In genomic region chr1:7374761-7375160, GRCh38 we compare ENCODE assay signal across 20 cellular contexts.
DNase-seq lines count a peak whose midpoint lies in the region; ATAC-seq, FAIRE-seq and TF ChIP-seq lines count a peak whose summit lies in the region.
"Had no signal": no experiment of that assay in that cellular context is flagged by ENCODE, and none has a peak within 500 bp of the region (broad histone marks: within the 10 kb centered on the region; RNA-seq: fewer than 3 reads in every experiment).

No MANE protein-coding gene starts in this region.

- no peak overlapping the region for H2BK5ac ChIP-seq in H1 (ENCODE audit: low read depth, low read length)

- H4K5ac ChIP-seq in H1 (ENCODE audit: insufficient read length, low read depth, low read length), result no peak overlapping the region

- no peak for TF ChIP-seq CTCF in H1 (IDR thresholded peaks at IDR 0.05; ENCODE audit: control extremely low read depth in 1 of 3, insufficient read depth in 1 of 3, low read depth in 1 of 3, low read length in 3 of 3)
- no peak for TF ChIP-seq CTCF in spleen (IDR thresholded peaks at IDR 0.05 in 8 of 11, conservative IDR thresholded peaks at IDR 0.05 in 3 of 11)

- no peaks in the 10 kb centered on the region for H3K27me3 ChIP-seq in H1 (replicated peaks in 1 of 4; ENCODE audit: control insufficient read depth in 3 of 4, extremely low read depth in 1 of 4, insufficient read depth in 3 of 4, low read length in 3 of 4)
- peaks cover 0 to 7% (median 0%) of the 10 kb centered on the region in 7 donors for H3K27me3 ChIP-seq in spleen (replicated peaks in 1 of 7)

- no peak overlapping the region for H2AFZ ChIP-seq in H1 (ENCODE audit: low read length)
- H2AFZ ChIP-seq: GM23338 had no signal

- ATAC-seq in GM21786 (IDR thresholded peaks at IDR 0.05; ENCODE audit: unreplicated experiment), result no peak

- H3K18ac ChIP-seq in H1 (ENCODE audit: extremely low read depth, low read length), result no peak overlapping the region

- no peak for TF ChIP-seq RAD21 in H1 (IDR thresholded peaks at IDR 0.05 in 1 of 2, conservative IDR thresholded peaks at IDR 0.05 in 1 of 2; ENCODE audit: low read depth in 2 of 2, low read length in 2 of 2)

- intact Hi-C loops in spleen (cut with DNase I; ENCODE audit: low total_unique reads), result no loop called here

- H3K56ac ChIP-seq in H1 (replicated peaks; ENCODE audit: insufficient read length, low read depth, low read length), result no peak overlapping the region

- no peaks in the 10 kb centered on the region for H4K20me1 ChIP-seq in H1 (replicated peaks in 1 of 2; ENCODE audit: control insufficient read depth in 1 of 2, insufficient read depth in 2 of 2, low read length in 2 of 2)

- H3K9me3 ChIP-seq in H1 (ENCODE audit: insufficient read depth in 2 of 2, low read depth in 1 of 2, low read length in 1 of 2) (no peaks in the 10 kb centered on the region), spleen (no peaks in the 10 kb centered on the region)
- H3K9me3 ChIP-seq: HAP-1 had no signal

- H2BK120ac ChIP-seq in H1 (replicated peaks; ENCODE audit: low read depth, low read length), result no peak overlapping the region

- no peak overlapping the region for H3K4ac ChIP-seq in H1 (replicated peaks; ENCODE audit: insufficient read length, low read depth, low read length)

- H3K4me1 ChIP-seq in H1 (replicated peaks in 1 of 4; ENCODE audit: control insufficient read depth in 3 of 4, insufficient read depth in 4 of 4, low read length in 3 of 4) (peaks cover 4 to 16% (median 9%) of the 10 kb centered on the region in 4 experiments; a peak in 6 of 7 replicates), spleen (peaks cover 0 to 12% (median 5%) of the 10 kb centered on the region in 6 donors)
- H3K4me1 ChIP-seq: HAP-1 had no signal

- DNase-seq in H1 (ENCODE audit: low read depth in 1 of 2, low spot score in 2 of 2) (no peak), mesenteric fat pad (ENCODE audit: low spot score) (peak; percentile 49), spleen (peak; percentile 39), DMS 273 treated with DMSO at 0.1 percent for 48 hours (lab: John Stamatoyannopoulos, UW) (no peak)
- DNase-seq in stimulated activated CD4-positive, alpha-beta T cell treated with anti-CD3 and anti-CD28 coated beads, Interleukin-4, amount 100 ng/mL, for 24 hours, result no peak
- DNase-seq in stimulated activated naive CD4-positive, alpha-beta T cell treated with Interleukin-2 at 50 U/mL for 16 hours (lab: John Stamatoyannopoulos, UW), result no peak
- DNase-seq: CD4-positive, alpha-beta memory T cell; HFFc6; IMR-90; KG1; MM.1S; NCI-H1048; NCI-H1417 treated with DMSO at 0.1 percent for 48 hours; NCI-H1694 treated with DMSO at 0.1 percent for 48 hours; NCI-H2227 treated with DMSO at 0.1 percent for 48 hours; SHP77 had no signal

- H3K14ac ChIP-seq in H1 (ENCODE audit: insufficient read length), result no peak overlapping the region

- no peaks in the 10 kb centered on the region for H3K36me3 ChIP-seq in H1 (ENCODE audit: control insufficient read depth in 2 of 4, insufficient read depth in 4 of 4, low read length in 3 of 4)
- H3K36me3 ChIP-seq in spleen, result no peaks in the 10 kb centered on the region
- H3K36me3 ChIP-seq: HAP-1 had no signal

- H2BK12ac ChIP-seq in H1 (ENCODE audit: low read depth, low read length), result peak overlapping the region; percentile 27; the same call in 1 of the 2 replicates

- no peaks in the 10 kb centered on the region for H3K79me1 ChIP-seq in H1 (ENCODE audit: low read depth, low read length)

- no peak overlapping the region for H3K9ac ChIP-seq in H1 (replicated peaks in 1 of 4; ENCODE audit: extremely low read depth in 1 of 4, low read depth in 3 of 4, low read length in 3 of 4)

- POLR2A ChIA-PET in H1 (lab: Charles Lee; ENCODE audit: partially characterized antibody), result no interaction called here

- no peak overlapping the region for H3K23ac ChIP-seq in H1 (ENCODE audit: insufficient read length)

- no peak for TF ChIP-seq POLR2A in H1 (IDR thresholded peaks at IDR 0.05; ENCODE audit: control extremely low read depth in 1 of 2, low read depth in 2 of 2, low read length in 2 of 2)
- TF ChIP-seq POLR2A in spleen (IDR thresholded peaks at IDR 0.05), result no peak

- H3K4me3 ChIP-seq in H1 (ENCODE audit: extremely low read depth in 1 of 4, insufficient read depth in 2 of 4, low read depth in 3 of 4, low read length in 4 of 4) (no peak overlapping the region), spleen (no peak overlapping the region)
- H3K4me3 ChIP-seq: GM23338, HAP-1 had no signal

- H3K4me2 ChIP-seq in H1 (ENCODE audit: insufficient read depth in 1 of 2, low read depth in 2 of 2, low read length in 2 of 2), result no peak overlapping the region
- H3K4me2 ChIP-seq: GM23338 had no signal

- H4K91ac ChIP-seq in H1 (replicated peaks; ENCODE audit: insufficient read length, low read length), result no peak overlapping the region

- H2BK15ac ChIP-seq in H1 (ENCODE audit: low read length), result 0 out of 2 replicates have a peak overlapping the region, but pooled peaks have one; percentile 23

- WGBS in H1 (ENCODE audit: extremely low coverage in 1 of 2, insufficient coverage in 1 of 2, insufficient read length in 1 of 2, insufficient replicate concordance in 2 of 2, low coverage in 1 of 2, low lambda C conversion rate in 2 of 2, missing lambda C conversion rate in 1 of 2), 2 experiments, result 93% methylated on average over 8 of the region's 8 CpGs; no CpG with 5 or more reads in 1 of the 2 experiments
- 89 to 96% (median 93%) methylated on average over 7 to 8 of the region's 8 CpGs for WGBS in spleen, 5 donors

- H2BK20ac ChIP-seq in H1 (ENCODE audit: low read length), result peak overlapping the region; percentile 52; the same call in 1 of the 2 replicates

- no peak overlapping the region for H3K27ac ChIP-seq in H1 (ENCODE audit: low read depth, low read length)
- H3K27ac ChIP-seq in spleen, result no peak overlapping the region

- no peaks in the 10 kb centered on the region for H3K79me2 ChIP-seq in H1 (ENCODE audit: control insufficient read depth in 1 of 2, insufficient read depth in 2 of 2, low read length in 2 of 2)

- H4K8ac ChIP-seq in H1 (ENCODE audit: extremely low read depth, insufficient read depth, low read length), result no peak overlapping the region

- FAIRE-seq in H1 (lab: Jason Lieb, UNC), result no peak
- FAIRE-seq: G401.6 had no signal

- no peak for TF ChIP-seq EP300 in H1 (IDR thresholded peaks at IDR 0.05; ENCODE audit: borderline replicate concordance in 1 of 2, low read depth in 2 of 2, low read length in 2 of 2)

- H3K23me2 ChIP-seq in H1 (ENCODE audit: low read depth, low read length), result no peaks in the 10 kb centered on the region

- CTCF ChIA-PET in H1 (lab: Charles Lee; ENCODE audit: partially characterized antibody), result interaction anchor here (0.9 to 1.5 kb wide), 3 partner anchors 11 to 33 kb away, joined by 3 to 4 read pairs (median 3); no protein-coding TSS in a partner anchor

- 0 out of 2 replicates have a peak overlapping the region, but pooled peaks have one; percentile 48 for H2AK5ac ChIP-seq in H1 (ENCODE audit: low read depth, low read length)

Comparison
In these comparisons a context has a peak if more than half of its experiments do, and no peak if none do; other contexts are left out.
1. DNase-seq: peak in mesenteric fat pad (single experiment) and spleen (single experiment); none in H1 (0 of 2), stimulated activated CD4-positive, alpha-beta T cell treated with anti-CD3 and anti-CD28 coated beads, Interleukin-4, amount 100 ng/mL, for 24 hours (single experiment), stimulated activated naive CD4-positive, alpha-beta T cell treated with Interleukin-2 at 50 U/mL for 16 hours (single experiment) and DMS 273 treated with DMSO at 0.1 percent for 48 hours (single experiment).